ENCODE assay signal across 14 cellular contexts in the genomic region with DNA sequence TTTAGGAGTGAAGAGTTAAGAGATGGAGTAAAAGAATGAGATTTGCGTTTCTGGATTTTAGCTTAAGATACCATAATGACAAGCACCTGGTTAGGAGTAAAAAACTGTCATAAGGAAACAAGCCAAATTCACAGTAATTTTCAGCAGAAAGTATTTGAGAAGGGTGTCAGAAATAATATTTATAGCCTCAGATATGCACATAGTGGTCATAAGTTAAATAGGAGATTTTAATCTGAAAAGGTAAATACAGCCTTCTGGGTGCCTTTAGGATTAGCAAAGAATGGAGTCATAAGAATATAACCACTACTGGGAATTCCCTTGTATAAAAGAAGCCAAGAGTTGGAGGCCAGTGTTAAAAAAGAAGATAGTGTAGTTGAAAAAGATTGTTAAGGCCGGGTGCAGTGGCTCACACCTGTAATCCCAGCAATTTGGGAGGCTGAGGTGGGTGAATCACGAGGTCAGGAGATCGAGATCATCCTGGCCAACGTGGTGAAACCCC.
"Had no signal": no experiment of that assay in that cellular context is flagged by ENCODE, and none has a peak within 500 bp of the region (broad histone marks: within the 10 kb centered on the region; RNA-seq: fewer than 3 reads in every experiment).

No MANE protein-coding gene starts in this region.

- H3K9me3 ChIP-seq: colonic mucosa, thyroid gland had no signal

- ATAC-seq: activated CD4-positive, alpha-beta T cell treated with anti-CD3 and anti-CD28 coated beads for 36 hours; activated T-helper 17 cell treated with anti-CD3 and anti-CD28 coated beads, Interleukin-2, amount 50 U/mL, for 72 hours had no signal

- H3K4me3 ChIP-seq: colonic mucosa, thyroid gland had no signal

- H3K27ac ChIP-seq: colonic mucosa, thyroid gland had no signal

- H3K36me3 ChIP-seq: colonic mucosa, thyroid gland had no signal

- H3K4me1 ChIP-seq: colonic mucosa had no signal

- H3K27me3 ChIP-seq: colonic mucosa, thyroid gland had no signal

- DNase-seq: activated CD4-positive, alpha-beta memory T cell treated with anti-CD3 and anti-CD28 coated beads for 36 hours; activated CD4-positive, alpha-beta T cell treated with anti-CD3 and anti-CD28 coated beads for 36 hours; activated naive CD4-positive, alpha-beta T cell; activated naive CD8-positive, alpha-beta T cell treated with anti-CD3 and anti-CD28 coated beads for 36 hours; activated T-cell treated with anti-CD3 and anti-CD28 coated beads for 4 hours; amygdala; central memory CD4-positive, alpha-beta T cell; colonic mucosa; nucleus accumbens; stimulated activated naive CD4-positive, alpha-beta T cell treated with Interleukin-2 at 50 U/mL for 16 hours; T-helper 2 cell; thyroid gland had no signal

- FAIRE-seq: endometrium had no signal
